17 cellular contexts compared by ENCODE assay signal in genomic region chr2:241677392-241677791, GRCh38. TPM values are rescaled to one million over a fixed set of nuclear protein-coding genes. Genes with fewer than 3 reads are reported as not detected.
A peak's percentile ranks its signal among the peaks of the same experiment; 100 is the strongest.
DNase-seq lines count a peak whose midpoint lies in the region; ATAC-seq, FAIRE-seq and TF ChIP-seq lines count a peak whose summit lies in the region.
"Had no signal": no experiment of that assay in that cellular context is flagged by ENCODE, and none has a peak within 500 bp of the region (broad histone marks: within the 10 kb centered on the region; RNA-seq: fewer than 3 reads in every experiment).

No MANE protein-coding gene starts in this region.

- no peak overlapping the region for H2AFZ ChIP-seq in K562 (ENCODE audit: low read depth, low read length)
- H2AFZ ChIP-seq: GM23338 had no signal

- no peak for TF ChIP-seq CTCF in right atrium auricular region (IDR thresholded peaks at IDR 0.05)
- no peak for TF ChIP-seq CTCF in RWPE1 (conservative IDR thresholded peaks at IDR 0.05; ENCODE audit: low read depth)
- TF ChIP-seq CTCF in K562 (IDR thresholded peaks at IDR 0.05 in 2 of 3, conservative IDR thresholded peaks at IDR 0.05 in 1 of 3; ENCODE audit: insufficient read depth in 2 of 3, low read depth in 1 of 3, low read length in 3 of 3) = no peak
- TF ChIP-seq CTCF in spleen (IDR thresholded peaks at IDR 0.05 in 8 of 11, conservative IDR thresholded peaks at IDR 0.05 in 3 of 11) = no peak
- no peak for TF ChIP-seq CTCF in omental fat pad (IDR thresholded peaks at IDR 0.05)

- H3K36me3 ChIP-seq in right atrium auricular region (peaks cover 18% of the 10 kb centered on the region), K562 (ENCODE audit: control insufficient read depth, insufficient read depth, low read length) (peaks cover 68% of the 10 kb centered on the region; the same call in 2 of the 3 replicates), spleen (peaks cover 0 to 99% (median 69%) of the 10 kb centered on the region in 6 donors)

- BruUV-seq in K562 (replicated peaks; lab: Mats Ljungman, UMichigan) = no TSS peak

- H3K9me3 ChIP-seq in right atrium auricular region = no peaks in the 10 kb centered on the region
- no peaks in the 10 kb centered on the region for H3K9me3 ChIP-seq in K562 (replicated peaks; ENCODE audit: control insufficient read depth, insufficient read depth, low read depth, low read length)
- H3K9me3 ChIP-seq in spleen = no peaks in the 10 kb centered on the region
- H3K9me3 ChIP-seq: BLaER1 had no signal

- peak; percentile 17; the same call in 1 of the 2 replicates for TF ChIP-seq POLR2A in K562 (conservative IDR thresholded peaks at IDR 0.05)
- no peak for TF ChIP-seq POLR2A in spleen (IDR thresholded peaks at IDR 0.05)

- no peaks in the 10 kb centered on the region for H3K9me3 Mint-ChIP-seq in naive thymus-derived CD8-positive, alpha-beta T cell
- H3K9me3 Mint-ChIP-seq: CD14-positive monocyte; CD4-positive, alpha-beta memory T cell; GM23338; H9 had no signal

- H3K27ac ChIP-seq in right atrium auricular region = no peak overlapping the region
- peak overlapping the region; percentile 11; the same call in 1 of the 2 replicates for H3K27ac ChIP-seq in RWPE1
- H3K27ac ChIP-seq in K562 (ENCODE audit: extremely low read depth, low read depth, low read length) = no peak overlapping the region
- H3K27ac ChIP-seq in spleen = no peak overlapping the region
- H3K27ac ChIP-seq: BLaER1 had no signal

- ATAC-seq in Right ventricle myocardium inferior (no peak), K562 (no peak), omental fat pad (ENCODE audit: low FRiP score) (no peak)
- no peak for ATAC-seq in naive thymus-derived CD8-positive, alpha-beta T cell
- ATAC-seq: GM23338 had no signal

- TF ChIP-seq EP300 in K562 (IDR thresholded peaks at IDR 0.05; ENCODE audit: low read length) = no peak

- no peak for TF ChIP-seq RAD21 in K562 (CRISPR knock-in tag; conservative IDR thresholded peaks at IDR 0.05 in 1 of 2, IDR thresholded peaks at IDR 0.05 in 1 of 2)

- H3K9me1 ChIP-seq in K562 (ENCODE audit: control insufficient read depth, insufficient read depth, low read length) = no peaks in the 10 kb centered on the region

- intact Hi-C loops in Right ventricle myocardium inferior (cut with DNase I) (no loop called here), K562 (cut with micrococcal nuclease) (no loop called here), spleen (cut with DNase I; ENCODE audit: low total_unique reads) (no loop called here)

- POLR2A ChIA-PET in RWPE1 (lab: Yijun Ruan, JAX; ENCODE audit: low non-redundant PET) (no interaction called here), K562 (lab: Yijun Ruan, JAX) (interaction anchor here (2.4 kb wide), 1 partner anchor 9 kb away, joined by 9 read pairs; the partner anchor contains the start of gene DTYMK)
- POLR2A ChIA-PET in naive thymus-derived CD8-positive, alpha-beta T cell (lab: Charles Lee) = no interaction called here

- CTCF ChIA-PET in RWPE1 (lab: Yijun Ruan, JAX) = no interaction called here
- CTCF ChIA-PET in K562 (lab: Yijun Ruan, JAX; ENCODE audit: low intra/inter-chr PET ratio) = no interaction called here

- no peaks in the 10 kb centered on the region for H3K27me3 Mint-ChIP-seq in naive thymus-derived CD8-positive, alpha-beta T cell
- H3K27me3 Mint-ChIP-seq: CD4-positive, alpha-beta memory T cell had no signal

- no peak overlapping the region for H3K4me2 ChIP-seq in K562 (ENCODE audit: insufficient read depth, low read length)
- H3K4me2 ChIP-seq: BLaER1, GM23338 had no signal

- H3K36me3 Mint-ChIP-seq in naive thymus-derived CD8-positive, alpha-beta T cell = peaks cover 0 to 42% (median 0%) of the 10 kb centered on the region in 3 donors

- H3K27ac Mint-ChIP-seq in naive thymus-derived CD8-positive, alpha-beta T cell = no peak overlapping the region
- H3K27ac Mint-ChIP-seq: CD4-positive, alpha-beta memory T cell; GM23338 had no signal

- in situ Hi-C loops in K562 (cut with MboI) = no loop called here

- DNase-seq in Right ventricle myocardium inferior (ENCODE audit: missing footprints) = peak; percentile 63
- DNase-seq in right atrium auricular region (ENCODE audit: low spot score) = no peak
- no peak for DNase-seq in RWPE1 (ENCODE audit: low spot score)
- DNase-seq in K562 (ENCODE audit: extremely low read depth in 1 of 4, low spot score in 3 of 4) = no peak
- peak; percentile 70 for DNase-seq in spleen
- no peak for DNase-seq in NCI-H2107 treated with DMSO at 0.1 percent for 48 hours (lab: John Stamatoyannopoulos, UW; ENCODE audit: unreplicated experiment)
- no peak for DNase-seq in naive thymus-derived CD8-positive, alpha-beta T cell
- DNase-seq in omental fat pad (ENCODE audit: low spot score) = no peak
- DNase-seq: 8988T; CD4-positive, alpha-beta memory T cell; DMS153; DMS79; GDM1; H9 had no signal

- H4K20me1 ChIP-seq in K562 (replicated peaks; ENCODE audit: control insufficient read depth, insufficient read depth, low read length) = no peaks in the 10 kb centered on the region; the same call in 1 of the 2 replicates

- 94% methylated on average over 9 of the region's 24 CpGs for WGBS in K562 (ENCODE audit: insufficient coverage, low coverage, missing lambda C conversion rate)
- 94 to 96% (median 95%) methylated on average over 22 to 24 of the region's 24 CpGs for WGBS in spleen, 5 donors

- no peak for FAIRE-seq in K562 (lab: Jason Lieb, UNC)

- H3K4me3 Mint-ChIP-seq in naive thymus-derived CD8-positive, alpha-beta T cell = no peak overlapping the region
- H3K4me3 Mint-ChIP-seq: CD14-positive monocyte; CD4-positive, alpha-beta memory T cell; GM23338; H9 had no signal

- H3K4me3 ChIP-seq in right atrium auricular region = no peak overlapping the region
- no peak overlapping the region for H3K4me3 ChIP-seq in K562
- H3K4me3 ChIP-seq in spleen = no peak overlapping the region
- H3K4me3 ChIP-seq: BLaER1, GM23338 had no signal

- H3K9ac ChIP-seq in K562 (ENCODE audit: insufficient read depth in 1 of 2, low read depth in 2 of 2, low read length in 2 of 2) = no peak overlapping the region
- H3K9ac ChIP-seq: BLaER1 had no signal

- H3K4me1 ChIP-seq in right atrium auricular region (peaks cover 0 to 12% of the 10 kb centered on the region in 2 donors), K562 (replicated peaks in 1 of 2; ENCODE audit: control insufficient read depth in 2 of 2, insufficient read depth in 2 of 2, low read length in 2 of 2) (peaks cover 0 to 5% of the 10 kb centered on the region in 2 experiments; a peak in 2 of 5 replicates), spleen (no peaks in the 10 kb centered on the region)
- H3K4me1 ChIP-seq: BLaER1 had no signal

- no peaks in the 10 kb centered on the region for H3K79me2 ChIP-seq in K562 (ENCODE audit: control insufficient read depth, insufficient read depth, low read length)

- H3K4me1 Mint-ChIP-seq in naive thymus-derived CD8-positive, alpha-beta T cell = peaks cover 0 to 9% (median 4%) of the 10 kb centered on the region in 4 donors
- H3K4me1 Mint-ChIP-seq: CD14-positive monocyte had no signal

- H3K27me3 ChIP-seq in right atrium auricular region (no peaks in the 10 kb centered on the region), K562 (ENCODE audit: control insufficient read depth in 2 of 2, insufficient read depth in 2 of 2, low read length in 2 of 2) (no peaks in the 10 kb centered on the region), spleen (replicated peaks in 1 of 7) (no peaks in the 10 kb centered on the region)
- H3K27me3 ChIP-seq: BLaER1 had no signal

RNA-seq across cellular contexts. Expression of gene DTYMK, which starts 9.2 kb away (rescaled TPM):
- total RNA-seq in Right ventricle myocardium inferior (11.1 TPM), right atrium auricular region (1 to 10 TPM; 6.4 to 6.6 TPM), K562 (2014; rRNA removed) (78.1 and 81.1 TPM in 2 replicates), K562 (2014; rRNA removed; fragmentation: Illumina TruSeq; extraction: Trizol) (26.5 and 31.9 TPM in 2 replicates), K562 (2015; rRNA removed; fragmentation: Illumina TruSeq; extraction: Trizol) (47.9 and 55.3 TPM in 2 replicates), K562 (2021) (83.3 and 85.0 TPM in 2 replicates), spleen (10 to 100 TPM; 14.0 to 27.9 (median 18.1) TPM), omental fat pad (10 to 100 TPM; 10.3 to 31.7 (median 15.3) TPM)
- total RNA-seq in K562 (2011; cell fraction: chromatin; rRNA removed; ENCODE audit: low replicate concordance) = 57.7 and 95.5 TPM in 2 replicates
- 74.7 and 77.5 TPM in 2 replicates for total RNA-seq in K562 (2011; cell fraction: nucleolus; rRNA removed)
- total RNA-seq in K562 (2011; cell fraction: nucleoplasm; rRNA removed) = 86.8 and 106 TPM in 2 replicates
- polyA plus RNA-seq in K562 (2011; rRNA removed) (51.2 and 51.8 TPM in 2 replicates), K562 (2014; fragmentation: Illumina TruSeq; extraction: Trizol) (43.4 and 50.3 TPM in 2 replicates), K562 (2014; fragmentation: Nextera tagmentation; extraction: Ambion mirVana) (10 to 100 TPM in 1 of 2 experiments, 1 to 10 TPM in 1; 8.2 to 20.4 TPM), K562 (2014; rRNA removed) (68.7 and 79.5 TPM in 2 replicates), spleen (10 to 100 TPM; 19.3 to 38.9 (median 31.6) TPM)
- 45.7 and 67.7 TPM in 2 replicates for polyA plus RNA-seq in K562 (2011; cell fraction: cytosol; rRNA removed)
- polyA plus RNA-seq in K562 (2011; cell fraction: nucleus; rRNA removed) = 49.7 and 59.0 TPM in 2 replicates
- polyA plus RNA-seq in K562 (2012) = 49.1 and 64.7 TPM in 2 replicates
- 9.9 and 12.3 TPM in 2 replicates for polyA minus RNA-seq in K562 (2011; rRNA and poly(A)+ RNA removed)
- polyA minus RNA-seq in K562 (2011; cell fraction: cytosol; rRNA and poly(A)+ RNA removed) = 22.5 and 22.9 TPM in 2 replicates
- polyA minus RNA-seq in K562 (2011; cell fraction: nucleus; rRNA and poly(A)+ RNA removed) = 12.9 and 17.8 TPM in 2 replicates
- 10 to 100 TPM; 19.8 to 21.2 TPM for total RNA-seq in naive thymus-derived CD8-positive, alpha-beta T cell
- polyA plus RNA-seq in naive thymus-derived CD8-positive, alpha-beta T cell = 10 to 100 TPM; 36.3 to 40.7 (median 38.6) TPM

RNA-seq across cellular contexts. Expression of gene ING5, which starts 24.4 kb away (rescaled TPM):
- total RNA-seq in Right ventricle myocardium inferior (16.5 TPM), right atrium auricular region (10 to 100 TPM; 21.9 to 32.7 TPM), K562 (2014; rRNA removed) (28.7 and 30.5 TPM in 2 replicates), K562 (2014; rRNA removed; fragmentation: Illumina TruSeq; extraction: Trizol) (23.2 and 27.9 TPM in 2 replicates), K562 (2015; rRNA removed; fragmentation: Illumina TruSeq; extraction: Trizol) (26.9 and 28.4 TPM in 2 replicates), K562 (2021) (25.1 and 27.5 TPM in 2 replicates), spleen (10 to 100 TPM; 18.2 to 51.1 (median 37.9) TPM), omental fat pad (10 to 100 TPM; 24.2 to 33.0 (median 26.4) TPM)
- total RNA-seq in K562 (2011; cell fraction: chromatin; rRNA removed; ENCODE audit: low replicate concordance) = 115 and 209 TPM in 2 replicates
- 112 and 114 TPM in 2 replicates for total RNA-seq in K562 (2011; cell fraction: nucleolus; rRNA removed)
- total RNA-seq in K562 (2011; cell fraction: nucleoplasm; rRNA removed) = 67.4 and 95.2 TPM in 2 replicates
- polyA plus RNA-seq in K562 (2011; rRNA removed) (32.0 and 37.2 TPM in 2 replicates), K562 (2014; fragmentation: Illumina TruSeq; extraction: Trizol) (21.9 and 23.2 TPM in 2 replicates), K562 (2014; fragmentation: Nextera tagmentation; extraction: Ambion mirVana) (10 to 100 TPM; 10.4 to 13.2 TPM), K562 (2014; rRNA removed) (53.3 and 73.4 TPM in 2 replicates), spleen (10 to 100 TPM; 32.6 to 36.4 (median 34.6) TPM)
- polyA plus RNA-seq in K562 (2011; cell fraction: cytosol; rRNA removed) = 27.3 and 27.8 TPM in 2 replicates
- 77.4 and 82.1 TPM in 2 replicates for polyA plus RNA-seq in K562 (2011; cell fraction: nucleus; rRNA removed)
- 23.3 and 29.6 TPM in 2 replicates for polyA plus RNA-seq in K562 (2012)
- 33.2 and 34.8 TPM in 2 replicates for polyA minus RNA-seq in K562 (2011; rRNA and poly(A)+ RNA removed)
- 17.5 and 22.4 TPM in 2 replicates for polyA minus RNA-seq in K562 (2011; cell fraction: cytosol; rRNA and poly(A)+ RNA removed)
- polyA minus RNA-seq in K562 (2011; cell fraction: nucleus; rRNA and poly(A)+ RNA removed) = 22.6 and 23.5 TPM in 2 replicates
- 10 to 100 TPM; 73.1 to 80.8 TPM for total RNA-seq in naive thymus-derived CD8-positive, alpha-beta T cell
- polyA plus RNA-seq in naive thymus-derived CD8-positive, alpha-beta T cell = 10 to 100 TPM; 16.4 to 23.5 (median 17.4) TPM

RNA-seq across cellular contexts. Expression of gene ATG4B, which starts 39.9 kb away (rescaled TPM):
- total RNA-seq in Right ventricle myocardium inferior = 43.3 TPM
- 10 to 100 TPM; 47.8 to 53.0 TPM for total RNA-seq in right atrium auricular region
- total RNA-seq in K562 (2011; cell fraction: chromatin; rRNA removed; ENCODE audit: low replicate concordance) = 190 and 391 TPM in 2 replicates
- 192 and 201 TPM in 2 replicates for total RNA-seq in K562 (2011; cell fraction: nucleolus; rRNA removed)
- 147 and 161 TPM in 2 replicates for total RNA-seq in K562 (2011; cell fraction: nucleoplasm; rRNA removed)
- 32.1 and 45.3 TPM in 2 replicates for total RNA-seq in K562 (2014; rRNA removed)
- total RNA-seq in K562 (2014; rRNA removed; fragmentation: Illumina TruSeq; extraction: Trizol) = 28.9 and 36.3 TPM in 2 replicates
- 28.5 and 35.6 TPM in 2 replicates for total RNA-seq in K562 (2015; rRNA removed; fragmentation: Illumina TruSeq; extraction: Trizol)
- total RNA-seq in K562 (2021) = 51.7 and 54.9 TPM in 2 replicates
- 58.8 and 75.1 TPM in 2 replicates for polyA plus RNA-seq in K562 (2011; rRNA removed)
- polyA plus RNA-seq in K562 (2011; cell fraction: cytosol; rRNA removed) = 53.1 and 78.3 TPM in 2 replicates
- polyA plus RNA-seq in K562 (2011; cell fraction: nucleus; rRNA removed) = 238 and 272 TPM in 2 replicates
- polyA plus RNA-seq in K562 (2012) = 49.9 and 50.6 TPM in 2 replicates
- 49.6 and 55.9 TPM in 2 replicates for polyA plus RNA-seq in K562 (2014; fragmentation: Illumina TruSeq; extraction: Trizol)
- 10 to 100 TPM in 1 of 2 experiments, 1 to 10 TPM in 1; 5.9 to 13.2 TPM for polyA plus RNA-seq in K562 (2014; fragmentation: Nextera tagmentation; extraction: Ambion mirVana)
- 47.1 and 58.1 TPM in 2 replicates for polyA plus RNA-seq in K562 (2014; rRNA removed)
- 46.1 and 62.6 TPM in 2 replicates for polyA minus RNA-seq in K562 (2011; rRNA and poly(A)+ RNA removed)
- 34.6 and 38.6 TPM in 2 replicates for polyA minus RNA-seq in K562 (2011; cell fraction: cytosol; rRNA and poly(A)+ RNA removed)
- polyA minus RNA-seq in K562 (2011; cell fraction: nucleus; rRNA and poly(A)+ RNA removed) = 46.6 and 70.8 TPM in 2 replicates
- total RNA-seq in spleen = 100 to 1,000 TPM in 3 of 7 donors, 10 to 100 TPM in 4; 80.0 to 114 (median 97.2) TPM
- 10 to 100 TPM; 31.1 to 74.5 (median 44.6) TPM for polyA plus RNA-seq in spleen
- total RNA-seq in naive thymus-derived CD8-positive, alpha-beta T cell = 100 to 1,000 TPM; 103 to 104 TPM
- polyA plus RNA-seq in naive thymus-derived CD8-positive, alpha-beta T cell = 10 to 100 TPM; 45.8 to 60.1 (median 46.5) TPM
- 10 to 100 TPM; 40.4 to 67.1 (median 50.3) TPM for total RNA-seq in omental fat pad

RNA-seq across cellular contexts. Expression of gene THAP4, which starts 40.4 kb away (rescaled TPM):
- total RNA-seq in Right ventricle myocardium inferior (83.2 TPM), right atrium auricular region (10 to 100 TPM; 76.8 to 94.7 TPM), K562 (2014; rRNA removed) (56.2 and 79.2 TPM in 2 replicates), K562 (2014; rRNA removed; fragmentation: Illumina TruSeq; extraction: Trizol) (16.5 and 26.3 TPM in 2 replicates), K562 (2015; rRNA removed; fragmentation: Illumina TruSeq; extraction: Trizol) (50.1 and 50.5 TPM in 2 replicates), K562 (2021) (60.9 and 65.9 TPM in 2 replicates), spleen (10 to 100 TPM; 23.5 to 31.5 (median 28.8) TPM), omental fat pad (10 to 100 TPM; 29.5 to 55.1 (median 44.8) TPM)
- 16.6 and 44.7 TPM in 2 replicates for total RNA-seq in K562 (2011; cell fraction: chromatin; rRNA removed; ENCODE audit: low replicate concordance)
- total RNA-seq in K562 (2011; cell fraction: nucleolus; rRNA removed) = 27.8 and 36.2 TPM in 2 replicates
- 21.6 and 23.1 TPM in 2 replicates for total RNA-seq in K562 (2011; cell fraction: nucleoplasm; rRNA removed)
- polyA plus RNA-seq in K562 (2011; rRNA removed) (25.6 and 33.3 TPM in 2 replicates), K562 (2014; fragmentation: Illumina TruSeq; extraction: Trizol) (44.1 and 73.5 TPM in 2 replicates), K562 (2014; fragmentation: Nextera tagmentation; extraction: Ambion mirVana) (1 to 10 TPM; 8.6 to 9.2 TPM), K562 (2014; rRNA removed) (43.9 and 49.2 TPM in 2 replicates), spleen (10 to 100 TPM; 21.0 to 27.7 (median 23.5) TPM)
- polyA plus RNA-seq in K562 (2011; cell fraction: cytosol; rRNA removed) = 32.2 and 65.6 TPM in 2 replicates
- 19.3 and 26.4 TPM in 2 replicates for polyA plus RNA-seq in K562 (2011; cell fraction: nucleus; rRNA removed)
- 42.1 and 45.0 TPM in 2 replicates for polyA plus RNA-seq in K562 (2012)
- 14.2 and 18.5 TPM in 2 replicates for polyA minus RNA-seq in K562 (2011; rRNA and poly(A)+ RNA removed)
- 25.8 and 30.1 TPM in 2 replicates for polyA minus RNA-seq in K562 (2011; cell fraction: cytosol; rRNA and poly(A)+ RNA removed)
- 12.4 and 12.9 TPM in 2 replicates for polyA minus RNA-seq in K562 (2011; cell fraction: nucleus; rRNA and poly(A)+ RNA removed)
- total RNA-seq in naive thymus-derived CD8-positive, alpha-beta T cell = 10 to 100 TPM; 28.4 to 31.8 TPM
- 10 to 100 TPM; 29.6 to 58.4 (median 38.9) TPM for polyA plus RNA-seq in naive thymus-derived CD8-positive, alpha-beta T cell

RNA-seq across cellular contexts. Expression of gene D2HGDH, which starts 57.0 kb away (rescaled TPM):
- total RNA-seq in Right ventricle myocardium inferior (19.6 TPM), right atrium auricular region (10 to 100 TPM in 1 of 2 donors, 1 to 10 TPM in 1; 7.5 to 11.7 TPM), K562 (2014; rRNA removed) (22.4 and 23.3 TPM in 2 replicates), K562 (2014; rRNA removed; fragmentation: Illumina TruSeq; extraction: Trizol) (1.7 and 4.4 TPM in 2 replicates), K562 (2015; rRNA removed; fragmentation: Illumina TruSeq; extraction: Trizol) (10.3 and 10.9 TPM in 2 replicates), K562 (2021) (26.0 and 30.8 TPM in 2 replicates), spleen (10 to 100 TPM; 18.8 to 51.5 (median 32.3) TPM), omental fat pad (10 to 100 TPM; 12.4 to 31.2 (median 16.9) TPM)
- total RNA-seq in K562 (2011; cell fraction: chromatin; rRNA removed; ENCODE audit: low replicate concordance) = 47.1 and 160 TPM in 2 replicates
- total RNA-seq in K562 (2011; cell fraction: nucleolus; rRNA removed) = 99.4 and 106 TPM in 2 replicates
- 49.9 and 63.9 TPM in 2 replicates for total RNA-seq in K562 (2011; cell fraction: nucleoplasm; rRNA removed)
- polyA plus RNA-seq in K562 (2011; rRNA removed) (15.2 and 25.7 TPM in 2 replicates), K562 (2014; fragmentation: Illumina TruSeq; extraction: Trizol) (5.1 and 10.1 TPM in 2 replicates), K562 (2014; fragmentation: Nextera tagmentation; extraction: Ambion mirVana) (under 1 TPM; 0.39 to 0.52 TPM), K562 (2014; rRNA removed) (26.5 and 29.0 TPM in 2 replicates), spleen (10 to 100 TPM; 20.8 to 69.8 (median 67.0) TPM)
- 10.4 and 20.9 TPM in 2 replicates for polyA plus RNA-seq in K562 (2011; cell fraction: cytosol; rRNA removed)
- 136 and 197 TPM in 2 replicates for polyA plus RNA-seq in K562 (2011; cell fraction: nucleus; rRNA removed)
- 28.7 and 36.6 TPM in 2 replicates for polyA plus RNA-seq in K562 (2012)
- 4.4 and 10.4 TPM in 2 replicates for polyA minus RNA-seq in K562 (2011; rRNA and poly(A)+ RNA removed)
- 14.4 and 21.0 TPM in 2 replicates for polyA minus RNA-seq in K562 (2011; cell fraction: cytosol; rRNA and poly(A)+ RNA removed)
- polyA minus RNA-seq in K562 (2011; cell fraction: nucleus; rRNA and poly(A)+ RNA removed) = 33.7 and 35.7 TPM in 2 replicates
- 10 to 100 TPM; 47.6 to 51.6 TPM for total RNA-seq in naive thymus-derived CD8-positive, alpha-beta T cell
- 1 to 10 TPM; 1.5 to 6.8 (median 2.7) TPM for polyA plus RNA-seq in naive thymus-derived CD8-positive, alpha-beta T cell

Comparison
In these comparisons a context has a peak if more than half of its experiments do, and no peak if none do; other contexts are left out.
1. DNase-seq: peak in Right ventricle myocardium inferior (single experiment) and spleen (single experiment); none in right atrium auricular region (single experiment), RWPE1 (single experiment), K562 (0 of 4), NCI-H2107 treated with DMSO at 0.1 percent for 48 hours (single experiment), naive thymus-derived CD8-positive, alpha-beta T cell (0 of 10) and omental fat pad (single experiment).